Comparison of ENCODE assay signal across 1 cellular context in the genomic region with DNA sequence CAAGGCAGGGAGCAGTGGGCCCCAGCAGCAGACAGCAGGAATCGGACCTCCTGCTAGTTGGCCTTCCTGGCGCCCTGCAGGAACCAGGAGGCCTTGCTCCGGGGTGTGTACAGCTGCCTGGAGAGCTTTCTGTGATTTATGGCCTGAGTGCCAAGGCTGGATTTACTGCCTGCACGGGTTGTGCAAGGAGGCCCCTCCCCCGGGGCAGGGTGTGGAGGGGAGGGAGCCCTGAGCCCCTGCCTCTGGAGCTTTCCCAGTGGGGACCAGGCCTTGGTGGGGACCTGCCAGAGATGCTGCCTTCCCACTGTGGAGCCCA.
A peak's percentile ranks its signal among the peaks of the same experiment; 100 is the strongest.
TF ChIP-seq lines count a peak whose summit lies in the region.

No MANE protein-coding gene starts in this region.

TF ChIP-seq in K562, 482 proteins besides CTCF, POLR2A, EP300 and RAD21 (continues in another document):
- TF ChIP-seq PTTG1 (tag; IDR thresholded peaks at IDR 0.05; ENCODE audit: low read depth): no peak
- no peak for TF ChIP-seq ELF1 (tag; IDR thresholded peaks at IDR 0.05)
- TF ChIP-seq, protein P1, sequence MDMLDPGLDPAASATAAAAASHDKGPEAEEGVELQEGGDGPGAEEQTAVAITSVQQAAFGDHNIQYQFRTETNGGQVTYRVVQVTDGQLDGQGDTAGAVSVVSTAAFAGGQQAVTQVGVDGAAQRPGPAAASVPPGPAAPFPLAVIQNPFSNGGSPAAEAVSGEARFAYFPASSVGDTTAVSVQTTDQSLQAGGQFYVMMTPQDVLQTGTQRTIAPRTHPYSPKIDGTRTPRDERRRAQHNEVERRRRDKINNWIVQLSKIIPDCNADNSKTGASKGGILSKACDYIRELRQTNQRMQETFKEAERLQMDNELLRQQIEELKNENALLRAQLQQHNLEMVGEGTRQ (CRISPR knock-in tag; IDR thresholded peaks at IDR 0.05): no peak
- TF ChIP-seq NFIC (IDR thresholded peaks at IDR 0.05): no peak
- TF ChIP-seq CC2D1A (IDR thresholded peaks at IDR 0.05): no peak
- TF ChIP-seq ZC3H4 (CRISPR knock-in tag; IDR thresholded peaks at IDR 0.05; ENCODE audit: borderline replicate concordance): no peak
- TF ChIP-seq, protein P2, sequence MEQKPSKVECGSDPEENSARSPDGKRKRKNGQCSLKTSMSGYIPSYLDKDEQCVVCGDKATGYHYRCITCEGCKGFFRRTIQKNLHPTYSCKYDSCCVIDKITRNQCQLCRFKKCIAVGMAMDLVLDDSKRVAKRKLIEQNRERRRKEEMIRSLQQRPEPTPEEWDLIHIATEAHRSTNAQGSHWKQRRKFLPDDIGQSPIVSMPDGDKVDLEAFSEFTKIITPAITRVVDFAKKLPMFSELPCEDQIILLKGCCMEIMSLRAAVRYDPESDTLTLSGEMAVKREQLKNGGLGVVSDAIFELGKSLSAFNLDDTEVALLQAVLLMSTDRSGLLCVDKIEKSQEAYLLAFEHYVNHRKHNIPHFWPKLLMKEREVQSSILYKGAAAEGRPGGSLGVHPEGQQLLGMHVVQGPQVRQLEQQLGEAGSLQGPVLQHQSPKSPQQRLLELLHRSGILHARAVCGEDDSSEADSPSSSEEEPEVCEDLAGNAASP (IDR thresholded peaks at IDR 0.05): no peak
- peak; percentile 97 for TF ChIP-seq MEIS2 (IDR thresholded peaks at IDR 0.05; ENCODE audit: partially characterized antibody)
- TF ChIP-seq, protein P3, sequence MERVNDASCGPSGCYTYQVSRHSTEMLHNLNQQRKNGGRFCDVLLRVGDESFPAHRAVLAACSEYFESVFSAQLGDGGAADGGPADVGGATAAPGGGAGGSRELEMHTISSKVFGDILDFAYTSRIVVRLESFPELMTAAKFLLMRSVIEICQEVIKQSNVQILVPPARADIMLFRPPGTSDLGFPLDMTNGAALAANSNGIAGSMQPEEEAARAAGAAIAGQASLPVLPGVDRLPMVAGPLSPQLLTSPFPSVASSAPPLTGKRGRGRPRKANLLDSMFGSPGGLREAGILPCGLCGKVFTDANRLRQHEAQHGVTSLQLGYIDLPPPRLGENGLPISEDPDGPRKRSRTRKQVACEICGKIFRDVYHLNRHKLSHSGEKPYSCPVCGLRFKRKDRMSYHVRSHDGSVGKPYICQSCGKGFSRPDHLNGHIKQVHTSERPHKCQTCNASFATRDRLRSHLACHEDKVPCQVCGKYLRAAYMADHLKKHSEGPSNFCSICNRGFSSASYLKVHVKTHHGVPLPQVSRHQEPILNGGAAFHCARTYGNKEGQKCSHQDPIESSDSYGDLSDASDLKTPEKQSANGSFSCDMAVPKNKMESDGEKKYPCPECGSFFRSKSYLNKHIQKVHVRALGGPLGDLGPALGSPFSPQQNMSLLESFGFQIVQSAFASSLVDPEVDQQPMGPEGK (CRISPR knock-in tag; IDR thresholded peaks at IDR 0.05; ENCODE audit: borderline replicate concordance): no peak
- no peak for TF ChIP-seq ZNF431 (CRISPR knock-in tag; IDR thresholded peaks at IDR 0.05)
- TF ChIP-seq MBD2 (IDR thresholded peaks at IDR 0.05; ENCODE audit: borderline replicate concordance, low read depth): no peak
- peak; percentile 82 for TF ChIP-seq BHLHE40 (IDR thresholded peaks at IDR 0.05; ENCODE audit: low read length)
- TF ChIP-seq MECOM (CRISPR knock-in tag; IDR thresholded peaks at IDR 0.05): no peak
- no peak for TF ChIP-seq ZNF121 (CRISPR knock-in tag; conservative IDR thresholded peaks at IDR 0.05)
- TF ChIP-seq CHD4 (IDR thresholded peaks at IDR 0.05; ENCODE audit: insufficient read depth, insufficient replicate concordance, low read depth, low read length, poor library complexity, severe bottlenecking): no peak
- TF ChIP-seq, protein P4, sequence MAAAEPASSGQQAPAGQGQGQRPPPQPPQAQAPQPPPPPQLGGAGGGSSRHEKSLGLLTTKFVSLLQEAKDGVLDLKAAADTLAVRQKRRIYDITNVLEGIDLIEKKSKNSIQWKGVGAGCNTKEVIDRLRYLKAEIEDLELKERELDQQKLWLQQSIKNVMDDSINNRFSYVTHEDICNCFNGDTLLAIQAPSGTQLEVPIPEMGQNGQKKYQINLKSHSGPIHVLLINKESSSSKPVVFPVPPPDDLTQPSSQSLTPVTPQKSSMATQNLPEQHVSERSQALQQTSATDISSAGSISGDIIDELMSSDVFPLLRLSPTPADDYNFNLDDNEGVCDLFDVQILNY (CRISPR knock-in tag; IDR thresholded peaks at IDR 0.05): no peak
- no peak for TF ChIP-seq BRF1 (IDR thresholded peaks at IDR 0.05; ENCODE audit: borderline replicate concordance, extremely low read depth, insufficient read length)
- no peak for TF ChIP-seq ZNF766 (CRISPR knock-in tag; conservative IDR thresholded peaks at IDR 0.05)
- TF ChIP-seq ZSCAN32 (CRISPR knock-in tag; IDR thresholded peaks at IDR 0.05): no peak
- no peak for TF ChIP-seq RHOXF2B (CRISPR knock-in tag; conservative IDR thresholded peaks at IDR 0.05)
- TF ChIP-seq, protein P5, sequence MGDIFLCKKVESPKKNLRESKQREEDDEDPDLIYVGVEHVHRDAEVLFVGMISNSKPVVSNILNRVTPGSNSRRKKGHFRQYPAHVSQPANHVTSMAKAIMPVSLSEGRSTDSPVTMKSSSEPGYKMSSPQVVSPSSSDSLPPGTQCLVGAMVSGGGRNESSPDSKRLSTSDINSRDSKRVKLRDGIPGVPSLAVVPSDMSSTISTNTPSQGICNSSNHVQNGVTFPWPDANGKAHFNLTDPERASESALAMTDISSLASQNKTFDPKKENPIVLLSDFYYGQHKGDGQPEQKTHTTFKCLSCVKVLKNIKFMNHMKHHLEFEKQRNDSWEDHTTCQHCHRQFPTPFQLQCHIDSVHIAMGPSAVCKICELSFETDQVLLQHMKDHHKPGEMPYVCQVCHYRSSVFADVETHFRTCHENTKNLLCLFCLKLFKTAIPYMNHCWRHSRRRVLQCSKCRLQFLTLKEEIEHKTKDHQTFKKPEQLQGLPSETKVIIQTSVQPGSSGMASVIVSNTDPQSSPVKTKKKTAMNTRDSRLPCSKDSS (IDR thresholded peaks at IDR 0.05; ENCODE audit: low read depth, partially characterized antibody): no peak
- TF ChIP-seq YY1 (IDR thresholded peaks at IDR 0.05; ENCODE audit: borderline replicate concordance in 1 of 3, control insufficient read depth in 1 of 3, extremely low read depth in 1 of 3, insufficient read depth in 3 of 3, insufficient read length in 1 of 3, insufficient replicate concordance in 2 of 3, low read depth in 1 of 3, low read length in 2 of 3): no peak
- TF ChIP-seq C11orf30 (IDR thresholded peaks at IDR 0.05; ENCODE audit: low read depth): no peak
- TF ChIP-seq, protein P6, sequence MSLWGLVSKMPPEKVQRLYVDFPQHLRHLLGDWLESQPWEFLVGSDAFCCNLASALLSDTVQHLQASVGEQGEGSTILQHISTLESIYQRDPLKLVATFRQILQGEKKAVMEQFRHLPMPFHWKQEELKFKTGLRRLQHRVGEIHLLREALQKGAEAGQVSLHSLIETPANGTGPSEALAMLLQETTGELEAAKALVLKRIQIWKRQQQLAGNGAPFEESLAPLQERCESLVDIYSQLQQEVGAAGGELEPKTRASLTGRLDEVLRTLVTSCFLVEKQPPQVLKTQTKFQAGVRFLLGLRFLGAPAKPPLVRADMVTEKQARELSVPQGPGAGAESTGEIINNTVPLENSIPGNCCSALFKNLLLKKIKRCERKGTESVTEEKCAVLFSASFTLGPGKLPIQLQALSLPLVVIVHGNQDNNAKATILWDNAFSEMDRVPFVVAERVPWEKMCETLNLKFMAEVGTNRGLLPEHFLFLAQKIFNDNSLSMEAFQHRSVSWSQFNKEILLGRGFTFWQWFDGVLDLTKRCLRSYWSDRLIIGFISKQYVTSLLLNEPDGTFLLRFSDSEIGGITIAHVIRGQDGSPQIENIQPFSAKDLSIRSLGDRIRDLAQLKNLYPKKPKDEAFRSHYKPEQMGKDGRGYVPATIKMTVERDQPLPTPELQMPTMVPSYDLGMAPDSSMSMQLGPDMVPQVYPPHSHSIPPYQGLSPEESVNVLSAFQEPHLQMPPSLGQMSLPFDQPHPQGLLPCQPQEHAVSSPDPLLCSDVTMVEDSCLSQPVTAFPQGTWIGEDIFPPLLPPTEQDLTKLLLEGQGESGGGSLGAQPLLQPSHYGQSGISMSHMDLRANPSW (CRISPR knock-in tag; IDR thresholded peaks at IDR 0.05): no peak
- no peak for TF ChIP-seq NCOA4 (IDR thresholded peaks at IDR 0.05; ENCODE audit: partially characterized antibody)
- no peak for TF ChIP-seq MIER1 (IDR thresholded peaks at IDR 0.05; ENCODE audit: low read depth)
- TF ChIP-seq NCOA2 (IDR thresholded peaks at IDR 0.05; ENCODE audit: partially characterized antibody in 2 of 2): no peak
- no peak for TF ChIP-seq SRSF1 (IDR thresholded peaks at IDR 0.05; ENCODE audit: low read depth, low read length)
- no peak for TF ChIP-seq CHD2 (IDR thresholded peaks at IDR 0.05; ENCODE audit: low read depth, low read length)
- no peak for TF ChIP-seq ZBTB1 (CRISPR knock-in tag; IDR thresholded peaks at IDR 0.05; ENCODE audit: borderline replicate concordance, low read depth)
- no peak for TF ChIP-seq ZBTB8A (IDR thresholded peaks at IDR 0.05; ENCODE audit: partially characterized antibody)
- TF ChIP-seq KDM1A (IDR thresholded peaks at IDR 0.05): peak; percentile 38 to 50; a peak in 2 of 4 replicates
- TF ChIP-seq ZKSCAN3 (CRISPR knock-in tag; IDR thresholded peaks at IDR 0.05): no peak
- TF ChIP-seq STAT5B (CRISPR knock-in tag; IDR thresholded peaks at IDR 0.05): no peak
- TF ChIP-seq RFX5 (IDR thresholded peaks at IDR 0.05; ENCODE audit: low read depth, low read length): no peak
- no peak for TF ChIP-seq KLF13 (tag; IDR thresholded peaks at IDR 0.05; ENCODE audit: borderline replicate concordance, low read depth)
- peak in 1 of 2 experiments; percentile 42; a peak in 1 of 4 replicates for TF ChIP-seq KDM4B (IDR thresholded peaks at IDR 0.05; ENCODE audit: borderline replicate concordance in 2 of 2, low read depth in 1 of 2)
- no peak for TF ChIP-seq FOXA3 (CRISPR knock-in tag; conservative IDR thresholded peaks at IDR 0.05 in 1 of 2, IDR thresholded peaks at IDR 0.05 in 1 of 2)
- no peak for TF ChIP-seq CEBPG (CRISPR knock-in tag; IDR thresholded peaks at IDR 0.05)
- peak in 1 of 2 experiments; percentile 39; a peak in 1 of 4 replicates for TF ChIP-seq CEBPG (tag; conservative IDR thresholded peaks at IDR 0.05 in 1 of 2, IDR thresholded peaks at IDR 0.05 in 1 of 2)
- TF ChIP-seq ZC3H8 (IDR thresholded peaks at IDR 0.05): no peak
- TF ChIP-seq, protein P7, sequence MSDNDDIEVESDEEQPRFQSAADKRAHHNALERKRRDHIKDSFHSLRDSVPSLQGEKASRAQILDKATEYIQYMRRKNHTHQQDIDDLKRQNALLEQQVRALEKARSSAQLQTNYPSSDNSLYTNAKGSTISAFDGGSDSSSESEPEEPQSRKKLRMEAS (CRISPR knock-in tag; IDR thresholded peaks at IDR 0.05): no peak
- no peak for TF ChIP-seq RBFOX2 (IDR thresholded peaks at IDR 0.05; ENCODE audit: low read depth, low read length)
- TF ChIP-seq EGR1 (conservative IDR thresholded peaks at IDR 0.05): no peak
- TF ChIP-seq JUN (IDR thresholded peaks at IDR 0.05; ENCODE audit: borderline replicate concordance, low read depth, low read length): no peak
- no peak for TF ChIP-seq JUN (CRISPR knock-in tag; IDR thresholded peaks at IDR 0.05; ENCODE audit: borderline replicate concordance)
- TF ChIP-seq, protein P8, sequence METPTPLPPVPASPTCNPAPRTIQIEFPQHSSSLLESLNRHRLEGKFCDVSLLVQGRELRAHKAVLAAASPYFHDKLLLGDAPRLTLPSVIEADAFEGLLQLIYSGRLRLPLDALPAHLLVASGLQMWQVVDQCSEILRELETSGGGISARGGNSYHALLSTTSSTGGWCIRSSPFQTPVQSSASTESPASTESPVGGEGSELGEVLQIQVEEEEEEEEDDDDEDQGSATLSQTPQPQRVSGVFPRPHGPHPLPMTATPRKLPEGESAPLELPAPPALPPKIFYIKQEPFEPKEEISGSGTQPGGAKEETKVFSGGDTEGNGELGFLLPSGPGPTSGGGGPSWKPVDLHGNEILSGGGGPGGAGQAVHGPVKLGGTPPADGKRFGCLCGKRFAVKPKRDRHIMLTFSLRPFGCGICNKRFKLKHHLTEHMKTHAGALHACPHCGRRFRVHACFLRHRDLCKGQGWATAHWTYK (CRISPR knock-in tag; IDR thresholded peaks at IDR 0.05): no peak
- no peak for TF ChIP-seq HDAC8 (tag; IDR thresholded peaks at IDR 0.05)
- TF ChIP-seq, protein P9, sequence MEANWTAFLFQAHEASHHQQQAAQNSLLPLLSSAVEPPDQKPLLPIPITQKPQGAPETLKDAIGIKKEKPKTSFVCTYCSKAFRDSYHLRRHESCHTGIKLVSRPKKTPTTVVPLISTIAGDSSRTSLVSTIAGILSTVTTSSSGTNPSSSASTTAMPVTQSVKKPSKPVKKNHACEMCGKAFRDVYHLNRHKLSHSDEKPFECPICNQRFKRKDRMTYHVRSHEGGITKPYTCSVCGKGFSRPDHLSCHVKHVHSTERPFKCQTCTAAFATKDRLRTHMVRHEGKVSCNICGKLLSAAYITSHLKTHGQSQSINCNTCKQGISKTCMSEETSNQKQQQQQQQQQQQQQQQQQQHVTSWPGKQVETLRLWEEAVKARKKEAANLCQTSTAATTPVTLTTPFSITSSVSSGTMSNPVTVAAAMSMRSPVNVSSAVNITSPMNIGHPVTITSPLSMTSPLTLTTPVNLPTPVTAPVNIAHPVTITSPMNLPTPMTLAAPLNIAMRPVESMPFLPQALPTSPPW (CRISPR knock-in tag; IDR thresholded peaks at IDR 0.05): peak; percentile 40; the same call in 1 of the 2 replicates
- TF ChIP-seq KDM2B (CRISPR knock-in tag; IDR thresholded peaks at IDR 0.05): no peak
- peak; percentile 81 for TF ChIP-seq CEBPB (tag; IDR thresholded peaks at IDR 0.05)
- no peak for TF ChIP-seq HDAC1 (IDR thresholded peaks at IDR 0.05)
- TF ChIP-seq EWSR1 (IDR thresholded peaks at IDR 0.05; ENCODE audit: borderline replicate concordance, low read depth, partially characterized antibody): no peak
- TF ChIP-seq POLR2G (IDR thresholded peaks at IDR 0.05; ENCODE audit: low read depth, low read length): no peak
- TF ChIP-seq CCAR2 (IDR thresholded peaks at IDR 0.05; ENCODE audit: low read depth, low read length): no peak
- no peak for TF ChIP-seq ZNF124 (CRISPR knock-in tag; IDR thresholded peaks at IDR 0.05)
